ENCODE assay signal across 16 cellular contexts in the genomic region with DNA sequence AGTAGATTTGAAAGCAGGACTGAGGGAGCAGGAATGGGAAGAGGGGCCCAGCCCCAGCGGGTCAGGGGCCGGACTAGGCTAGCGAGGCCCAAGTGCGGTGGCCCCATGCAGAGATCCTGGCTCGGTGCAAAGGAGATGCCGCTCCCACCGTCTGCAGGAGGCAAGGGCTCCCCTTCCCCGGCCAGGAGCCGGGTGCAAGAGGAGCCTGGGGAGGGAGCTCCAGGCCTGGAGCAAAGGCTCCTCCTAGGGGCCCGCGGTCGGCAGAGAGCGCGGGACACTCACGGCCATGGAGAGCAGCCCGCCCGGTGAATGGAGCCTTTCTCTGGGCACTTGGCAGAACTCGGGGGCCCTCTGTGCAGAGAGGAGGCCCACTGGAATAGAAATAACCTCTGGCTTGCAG. TPM values are rescaled to one million over a fixed set of nuclear protein-coding genes. Genes with fewer than 3 reads are reported as not detected.
DNase-seq lines count a peak whose midpoint lies in the region; ATAC-seq and TF ChIP-seq lines count a peak whose summit lies in the region.
"Had no signal": no experiment of that assay in that cellular context is flagged by ENCODE, and none has a peak within 500 bp of the region (broad histone marks: within the 10 kb centered on the region; RNA-seq: fewer than 3 reads in every experiment).

No MANE protein-coding gene starts in this region.

- no peaks in the 10 kb centered on the region for H3K27me3 ChIP-seq in breast epithelium
- H3K27me3 ChIP-seq in dorsolateral prefrontal cortex, result no peaks in the 10 kb centered on the region
- no peaks in the 10 kb centered on the region for H3K27me3 ChIP-seq in mesendoderm (ENCODE audit: insufficient read depth, low read length, poor library complexity)
- no peaks in the 10 kb centered on the region for H3K27me3 ChIP-seq in transverse colon

- no peak for TF ChIP-seq CTCF in breast epithelium (IDR thresholded peaks at IDR 0.05)
- TF ChIP-seq CTCF in dorsolateral prefrontal cortex (IDR thresholded peaks at IDR 0.05 in 54 of 56, conservative IDR thresholded peaks at IDR 0.05 in 2 of 56; ENCODE audit: low read depth in 1 of 56, partially characterized antibody in 56 of 56), result peak in 47 of 56 donors; percentile 10 to 64 (median 40)
- peak in 1 of 5 experiments; percentile 16 for TF ChIP-seq CTCF in transverse colon (IDR thresholded peaks at IDR 0.05)

- TF ChIP-seq EP300 in transverse colon (IDR thresholded peaks at IDR 0.05; ENCODE audit: low read depth), result no peak

- H4K5ac ChIP-seq in mesendoderm (ENCODE audit: low read length), result no peak overlapping the region

- H3K18ac ChIP-seq in mesendoderm (ENCODE audit: low read length), result peak overlapping the region; percentile 61

- intact Hi-C loops in breast epithelium (cut with DNase I; ENCODE audit: low total_unique reads), result loop anchor here (2.0 kb wide), 1 partner anchor 54 kb away; no protein-coding TSS in a partner anchor
- intact Hi-C loops in dorsolateral prefrontal cortex (cut with DNase I), result loop anchor here in 1 of 2 donors (10.0 kb wide), 1 partner anchor 176 kb away; no protein-coding TSS in a partner anchor
- intact Hi-C loops in transverse colon (cut with DNase I; ENCODE audit: low total_unique reads), result no loop called here

- H2AK5ac ChIP-seq in mesendoderm (ENCODE audit: low read length), result no peak overlapping the region

- no peaks in the 10 kb centered on the region for H3K9me3 ChIP-seq in breast epithelium
- no peaks in the 10 kb centered on the region for H3K9me3 ChIP-seq in transverse colon
- no peaks in the 10 kb centered on the region for H3K9me3 ChIP-seq in T-helper 17 cell (ENCODE audit: control insufficient read depth, low read length, poor library complexity, severe bottlenecking)
- H3K9me3 ChIP-seq: thoracic aorta had no signal

- H3K23ac ChIP-seq in mesendoderm (ENCODE audit: low read length), result no peak overlapping the region

- no peak overlapping the region for H3K4ac ChIP-seq in mesendoderm (ENCODE audit: low read depth, low read length)

- H3K36me3 ChIP-seq in breast epithelium (no peaks in the 10 kb centered on the region), mesendoderm (ENCODE audit: control insufficient read depth, insufficient read depth, low read length) (no peaks in the 10 kb centered on the region), transverse colon (no peaks in the 10 kb centered on the region)
- H3K36me3 ChIP-seq: thoracic aorta had no signal

- peak overlapping the region; percentile 38 for H2BK5ac ChIP-seq in mesendoderm (ENCODE audit: low read length)

- no peaks in the 10 kb centered on the region for H3K4me1 ChIP-seq in breast epithelium
- peaks cover 4% of the 10 kb centered on the region for H3K4me1 ChIP-seq in mesendoderm (ENCODE audit: control insufficient read depth, low read depth, low read length)
- H3K4me1 ChIP-seq in transverse colon, result peaks cover 24 to 66% (median 52%) of the 10 kb centered on the region in 4 donors

- H3K4me2 ChIP-seq in mesendoderm (ENCODE audit: low read length), result no peak overlapping the region

- in situ Hi-C loops in T47D (cut with HindIII; ENCODE audit: low pct_unique_long_range_greater_than_20kb, low sequenced_read_pairs), result no loop called here
- in situ Hi-C loops in transverse colon (cut with MboI; ENCODE audit: low pct_ligation_motif_present in 1 of 4, low pct_unique_long_range_greater_than_20kb in 1 of 4, low sequenced_read_pairs in 3 of 4), result loop anchor here in 2 of 4 donors (10.0 to 25.0 kb wide), 2 partner anchors 134 to 601 kb away; partner anchors contain the start of gene FBXL22 (in 1 of the 2)

- H4K8ac ChIP-seq in mesendoderm (ENCODE audit: low read depth, low read length), result no peak overlapping the region

- H3K36me3 Mint-ChIP-seq in T-helper 17 cell (ENCODE audit: low read depth), result no peaks in the 10 kb centered on the region
- H3K36me3 Mint-ChIP-seq: memory B cell had no signal

- no peaks in the 10 kb centered on the region for H3K79me1 ChIP-seq in mesendoderm (ENCODE audit: low read length)

- ATAC-seq in GM18498 (IDR thresholded peaks at IDR 0.05; ENCODE audit: unreplicated experiment) (no peak), T-helper 17 cell (no peak)
- ATAC-seq: activated CD8-positive, alpha-beta T cell treated with anti-CD3 and anti-CD28 coated beads, Interleukin-2, amount 10 ng/mL, durations not matched to agents 7 days and 5 days had no signal

- peaks cover 5% of the 10 kb centered on the region for H3K4me1 Mint-ChIP-seq in T-helper 17 cell

- DNase-seq in T47D (ENCODE audit: low read depth in 1 of 2, low spot score in 1 of 2), result peak; percentile 37 to 68
- DNase-seq in breast epithelium (ENCODE audit: low spot score in 2 of 2), result no peak
- DNase-seq in dorsolateral prefrontal cortex, result peak in 5 of 10 donors; percentile 41 to 76 (median 51)
- DNase-seq in mesendoderm, result peak; percentile 79
- DNase-seq in transverse colon, result no peak
- no peak for DNase-seq in stimulated activated CD4-positive, alpha-beta T cell treated with anti-CD3 and anti-CD28 coated beads, Interleukin-15, amount 100 ng/mL, for 24 hours
- no peak for DNase-seq in T-helper 17 cell
- DNase-seq: 8988T; activated CD8-positive, alpha-beta T cell treated with anti-CD3 and anti-CD28 coated beads, Interleukin-2, amount 10 ng/mL, durations not matched to agents 7 days and 5 days; activated naive CD4-positive, alpha-beta T cell treated with anti-CD3 and anti-CD28 coated beads for 36 hours; DMS 273 treated with DMSO at 0.1 percent for 48 hours; effector CD8-positive, alpha-beta T cell; T-helper 2 cell had no signal

- H3K9ac ChIP-seq in mesendoderm (ENCODE audit: low read length), result peak overlapping the region; percentile 55

- no CpG with 5 or more reads among the region's 18 CpGs for WGBS in mesendoderm (ENCODE audit: extremely low coverage, insufficient coverage, low lambda C conversion rate)
- whole genome bisulfite sequencing in transverse colon (ENCODE audit: low coverage in 1 of 2), 2 donors, result 83 to 85% methylated on average over 4 to 18 of the region's 18 CpGs

- H3K4me3 Mint-ChIP-seq in T-helper 17 cell, result no peak overlapping the region
- H3K4me3 Mint-ChIP-seq: activated CD8-positive, alpha-beta T cell treated with anti-CD3 and anti-CD28 coated beads, Interleukin-2, amount 10 ng/mL, durations not matched to agents 7 days and 5 days; activated naive CD4-positive, alpha-beta T cell treated with anti-CD3 and anti-CD28 coated beads for 36 hours; memory B cell had no signal

- no peak overlapping the region for H3K27ac Mint-ChIP-seq in T-helper 17 cell
- H3K27ac Mint-ChIP-seq: activated CD8-positive, alpha-beta T cell treated with anti-CD3 and anti-CD28 coated beads, Interleukin-2, amount 10 ng/mL, durations not matched to agents 7 days and 5 days; activated naive CD4-positive, alpha-beta T cell treated with anti-CD3 and anti-CD28 coated beads for 36 hours; memory B cell had no signal

- H3K27me3 Mint-ChIP-seq in T-helper 17 cell, result peaks cover 5% of the 10 kb centered on the region

- H3K27ac ChIP-seq in breast epithelium (no peak overlapping the region), dorsolateral prefrontal cortex (peak overlapping the region in 34 of 59 donors; percentile 3 to 79 (median 55)), mesendoderm (ENCODE audit: low read depth, low read length) (no peak overlapping the region), transverse colon (peak overlapping the region; percentile 32 to 82 (median 70))

- H3K4me3 ChIP-seq in breast epithelium (no peak overlapping the region), dorsolateral prefrontal cortex (peak overlapping the region in 8 of 59 donors; percentile 2 to 24 (median 10)), mesendoderm (ENCODE audit: low read length) (no peak overlapping the region), transverse colon (no peak overlapping the region)
- H3K4me3 ChIP-seq: thoracic aorta had no signal

- no peak for TF ChIP-seq POLR2A in breast epithelium (IDR thresholded peaks at IDR 0.05)
- TF ChIP-seq POLR2A in transverse colon (IDR thresholded peaks at IDR 0.05), result no peak

- H3K56ac ChIP-seq in mesendoderm (ENCODE audit: low read length), result peak overlapping the region; percentile 81

- no peak overlapping the region for H2BK120ac ChIP-seq in mesendoderm (ENCODE audit: low read depth, low read length)

- H2BK15ac ChIP-seq in mesendoderm (replicated peaks; ENCODE audit: low read depth), result no peak overlapping the region

- H3K79me2 ChIP-seq in mesendoderm (ENCODE audit: control insufficient read depth, insufficient read depth, low read length), result no peaks in the 10 kb centered on the region

RNA-seq across cellular contexts. Expression of gene USP3, which starts 43.2 kb away (rescaled TPM):
- 10 to 100 TPM; 70.4 to 88.7 (median 76.7) TPM for total RNA-seq in breast epithelium
- total RNA-seq in dorsolateral prefrontal cortex, result 10 to 100 TPM; 11.5 to 36.2 (median 21.9) TPM
- 10.3 TPM for polyA plus RNA-seq in mesendoderm (2013, experiment 1 of 2)
- polyA plus RNA-seq in mesendoderm (2013, experiment 2 of 2), result 9.1 TPM
- total RNA-seq in transverse colon, result 10 to 100 TPM; 56.1 to 93.0 (median 73.7) TPM
- total RNA-seq in T-helper 17 cell, result 100 to 1,000 TPM; 219 to 288 TPM

Comparison
In these comparisons a context has a peak if more than half of its experiments do, and no peak if none do; other contexts are left out.
1. DNase-seq: peak in T47D (2 of 2) and mesendoderm (single experiment); none in breast epithelium (0 of 2), transverse colon (single experiment), stimulated activated CD4-positive, alpha-beta T cell treated with anti-CD3 and anti-CD28 coated beads, Interleukin-15, amount 100 ng/mL, for 24 hours (single experiment) and T-helper 17 cell (0 of 3).
2. H3K27ac ChIP-seq: peak in dorsolateral prefrontal cortex (34 of 59) and transverse colon (4 of 4); none in breast epithelium (0 of 2) and mesendoderm (single experiment).
3. CTCF ChIP-seq: peak in dorsolateral prefrontal cortex (47 of 56); none in breast epithelium (0 of 3).